10 cellular contexts compared by ENCODE assay signal in the genomic region with DNA sequence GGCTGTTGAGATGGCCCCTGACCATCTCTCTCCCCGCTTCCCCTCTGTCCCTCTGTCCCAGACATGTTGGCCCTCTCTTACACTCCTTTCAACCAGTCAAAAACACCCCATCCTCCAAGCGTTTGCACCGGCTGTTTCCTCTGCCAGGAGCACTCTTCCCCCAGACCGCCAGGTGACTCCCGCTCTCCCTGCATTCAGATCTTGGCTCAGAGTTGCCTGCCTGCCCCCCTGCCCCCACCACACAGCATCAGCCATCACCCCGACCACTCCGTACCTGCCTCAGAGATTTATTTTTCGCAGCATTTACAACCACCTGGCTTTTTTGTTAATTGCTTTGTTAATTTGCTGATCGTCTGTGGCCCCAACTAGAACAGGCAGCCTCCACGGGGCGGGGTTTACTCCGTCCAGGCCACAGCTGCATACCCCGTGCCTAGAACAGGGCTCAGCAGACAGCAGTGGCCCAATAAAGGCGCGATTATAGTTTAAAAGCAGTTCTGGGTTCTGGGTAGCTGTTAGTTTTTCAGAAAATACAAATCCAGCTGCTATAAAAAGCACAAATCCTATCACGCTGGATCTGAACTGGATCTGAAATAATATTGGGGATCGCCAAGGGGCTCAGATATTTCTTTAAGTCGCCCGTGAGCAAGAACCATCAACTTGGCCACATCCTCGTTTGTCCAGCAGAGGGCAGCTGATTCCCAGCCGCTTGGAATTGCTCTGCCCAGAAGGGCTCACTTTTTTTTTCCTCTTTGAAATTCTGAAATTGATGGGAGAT.
DNase-seq lines count a peak whose midpoint lies in the region; ATAC-seq and TF ChIP-seq lines count a peak whose summit lies in the region.
"Had no signal": no experiment of that assay in that cellular context is flagged by ENCODE, and none has a peak within 500 bp of the region (broad histone marks: within the 10 kb centered on the region; RNA-seq: fewer than 3 reads in every experiment).

No MANE protein-coding gene starts in this region.

- H3K9me3 Mint-ChIP-seq in naive thymus-derived CD8-positive, alpha-beta T cell, result no peaks in the 10 kb centered on the region
- H3K9me3 Mint-ChIP-seq: CD8-positive, alpha-beta memory T cell; central memory CD8-positive, alpha-beta T cell had no signal

- H3K36me3 ChIP-seq in WERI-Rb-1 (no peaks in the 10 kb centered on the region), tibial nerve (no peaks in the 10 kb centered on the region)

- H3K4me3 Mint-ChIP-seq in naive thymus-derived CD8-positive, alpha-beta T cell, result no peak overlapping the region
- H3K4me3 Mint-ChIP-seq: CD8-positive, alpha-beta memory T cell; central memory CD8-positive, alpha-beta T cell had no signal

- peak; percentile 62 for TF ChIP-seq CTCF in WERI-Rb-1 (IDR thresholded peaks at IDR 0.05; ENCODE audit: low read depth, low read length)
- TF ChIP-seq CTCF in tibial nerve (IDR thresholded peaks at IDR 0.05), result peak; percentile 53 to 73 (median 68)

- H3K27ac Mint-ChIP-seq in naive thymus-derived CD8-positive, alpha-beta T cell, result no peak overlapping the region
- H3K27ac Mint-ChIP-seq: CD8-positive, alpha-beta memory T cell had no signal

- 45 to 46% methylated on average over 21 of the region's 21 CpGs for WGBS in tibial nerve, 2 donors

- POLR2A ChIA-PET in naive thymus-derived CD8-positive, alpha-beta T cell (lab: Charles Lee), result interaction anchor here (0.7 kb wide), 1 partner anchor 33 kb away, joined by 3 read pairs; no protein-coding TSS in a partner anchor

- H3K4me1 Mint-ChIP-seq in naive thymus-derived CD8-positive, alpha-beta T cell, result peaks cover 0 to 2% (median 0%) of the 10 kb centered on the region in 4 donors
- H3K4me1 Mint-ChIP-seq: CD8-positive, alpha-beta memory T cell; central memory CD8-positive, alpha-beta T cell had no signal

- no peak for TF ChIP-seq POLR2A in erythroblast (IDR thresholded peaks at IDR 0.05; ENCODE audit: low read length)
- TF ChIP-seq POLR2A in tibial nerve (IDR thresholded peaks at IDR 0.05), result no peak

- H3K4me1 ChIP-seq in tibial nerve, result peaks cover 0 to 4% (median 0%) of the 10 kb centered on the region in 4 donors

- H3K27me3 ChIP-seq in WERI-Rb-1 (ENCODE audit: insufficient read depth, low read depth, severe bottlenecking) (no peaks in the 10 kb centered on the region), tibial nerve (peaks cover 0 to 33% of the 10 kb centered on the region in 2 donors)

- no peak for TF ChIP-seq EP300 in tibial nerve (IDR thresholded peaks at IDR 0.05)

- no peaks in the 10 kb centered on the region for H3K9me3 ChIP-seq in WERI-Rb-1 (ENCODE audit: severe bottlenecking)
- H3K9me3 ChIP-seq in tibial nerve, result no peaks in the 10 kb centered on the region

- H3K4me3 ChIP-seq in WERI-Rb-1 (ENCODE audit: low read depth, low read length) (no peak overlapping the region), tibial nerve (no peak overlapping the region)

- DNase-seq in NCI-H510A treated with DMSO at 0.1 percent for 48 hours (lab: John Stamatoyannopoulos, UW) (peak; percentile 12), NCI-H510A (lab: John Stamatoyannopoulos, UW) (no peak), NCI-H1105 (lab: John Stamatoyannopoulos, UW) (peak; percentile 29), WERI-Rb-1 (peak; percentile 51), erythroblast (lab: John Stamatoyannopoulos, UW) (peak; percentile 43 to 68), tibial nerve (ENCODE audit: low spot score in 2 of 2) (peak; percentile 52 to 79)
- peak in 7 of 10 donors; percentile 1 to 62 (median 17) for DNase-seq in naive thymus-derived CD8-positive, alpha-beta T cell

- ATAC-seq in naive thymus-derived CD8-positive, alpha-beta T cell, result no peak
- ATAC-seq in GM18511 (IDR thresholded peaks at IDR 0.05; ENCODE audit: unreplicated experiment), result no peak

- H3K36me3 Mint-ChIP-seq in naive thymus-derived CD8-positive, alpha-beta T cell, result no peaks in the 10 kb centered on the region
- H3K36me3 Mint-ChIP-seq: CD8-positive, alpha-beta memory T cell had no signal

- peaks cover 12 to 75% (median 36%) of the 10 kb centered on the region in 5 donors for H3K27me3 Mint-ChIP-seq in naive thymus-derived CD8-positive, alpha-beta T cell

- H3K27ac ChIP-seq in WERI-Rb-1 (no peak overlapping the region), tibial nerve (no peak overlapping the region)
